ENCODE assay signal across 8 cellular contexts in the genomic region with DNA sequence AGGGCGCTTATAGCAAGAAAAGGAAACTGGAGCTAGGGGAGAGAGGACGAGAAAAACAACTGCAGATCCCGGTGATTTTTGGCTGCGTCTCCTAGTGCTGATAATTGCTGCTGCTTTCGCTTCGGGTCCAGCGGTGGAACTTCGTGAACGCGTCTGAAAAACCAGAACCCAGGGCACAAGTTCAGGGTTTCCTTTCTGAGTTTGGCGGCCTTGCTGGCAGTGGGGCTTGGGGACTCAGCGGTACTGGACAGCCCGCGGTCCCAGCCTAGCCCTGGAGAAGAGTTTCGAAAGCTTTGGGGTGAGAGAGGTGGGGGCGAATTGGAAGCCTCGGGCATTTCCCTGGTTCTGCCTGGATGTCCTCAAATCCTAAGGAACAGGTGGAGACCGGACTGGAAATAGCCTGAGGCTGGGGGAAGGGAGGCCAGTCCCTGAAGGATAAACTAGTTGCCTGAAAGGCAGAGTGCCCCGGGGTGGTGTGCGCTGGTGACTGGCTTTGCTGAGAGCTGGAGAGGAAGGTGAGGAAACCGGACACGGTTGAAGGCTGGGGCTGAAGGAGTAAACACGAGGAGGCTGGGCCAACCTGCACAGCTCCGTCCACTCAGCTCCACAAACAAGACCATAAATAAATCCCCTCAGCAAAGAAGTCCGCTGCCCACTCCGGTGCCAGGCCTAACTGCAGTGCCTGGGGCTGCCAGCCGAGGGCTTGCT. TPM values are rescaled to one million over a fixed set of nuclear protein-coding genes. Genes with fewer than 3 reads are reported as not detected.
DNase-seq lines count a peak whose midpoint lies in the region; TF ChIP-seq lines count a peak whose summit lies in the region.

No MANE protein-coding gene starts in this region.

- no peaks in the 10 kb centered on the region for H3K9me2 ChIP-seq in neural cell (ENCODE audit: insufficient read depth, low read length)

- peaks cover 32% of the 10 kb centered on the region for H3K4me1 Mint-ChIP-seq in activated naive CD4-positive, alpha-beta T cell treated with anti-CD3 and anti-CD28 coated beads, Interleukin-2, amount 10 ng/mL, durations not matched to agents 7 days and 5 days

- peak overlapping the region; percentile 81 for H3K4me3 Mint-ChIP-seq in activated naive CD4-positive, alpha-beta T cell treated with anti-CD3 and anti-CD28 coated beads, Interleukin-2, amount 10 ng/mL, durations not matched to agents 7 days and 5 days

- H3K27ac ChIP-seq in neural cell (ENCODE audit: low read length), result no peak overlapping the region

- no peaks in the 10 kb centered on the region for H3K36me3 ChIP-seq in neural cell (ENCODE audit: insufficient read depth, low read length)

- H3F3A ChIP-seq in neural cell (ENCODE audit: insufficient read depth, low read length, poor library complexity, severe bottlenecking), result no peaks in the 10 kb centered on the region

- peaks cover 31% of the 10 kb centered on the region for H3K27me3 ChIP-seq in neural cell (ENCODE audit: insufficient read depth, low read depth, low read length)

- peak overlapping the region; percentile 15 for H3K27ac Mint-ChIP-seq in activated naive CD4-positive, alpha-beta T cell treated with anti-CD3 and anti-CD28 coated beads, Interleukin-2, amount 10 ng/mL, durations not matched to agents 7 days and 5 days

- no peaks in the 10 kb centered on the region for H3K9me3 Mint-ChIP-seq in activated naive CD4-positive, alpha-beta T cell treated with anti-CD3 and anti-CD28 coated beads, Interleukin-2, amount 10 ng/mL, durations not matched to agents 7 days and 5 days

- peak overlapping the region; percentile 30 for H3K4me2 ChIP-seq in neural cell (ENCODE audit: low read length)

- H4K20me1 ChIP-seq in neural cell (ENCODE audit: insufficient read depth), result no peaks in the 10 kb centered on the region

- no peak for TF ChIP-seq RAD21 in neural cell (conservative IDR thresholded peaks at IDR 0.05)

- no peak overlapping the region for H2AFZ ChIP-seq in neural cell (ENCODE audit: low read depth, low read length)

- peaks cover 69% of the 10 kb centered on the region for H3K27me3 Mint-ChIP-seq in activated naive CD4-positive, alpha-beta T cell treated with anti-CD3 and anti-CD28 coated beads, Interleukin-2, amount 10 ng/mL, durations not matched to agents 7 days and 5 days

- H3K4me3 ChIP-seq in neural cell (ENCODE audit: low read length), result peak overlapping the region; percentile 72

- CTCF ChIA-PET in activated naive CD4-positive, alpha-beta T cell treated with anti-CD3 and anti-CD28 coated beads, Interleukin-2, amount 10 ng/mL, durations not matched to agents 7 days and 5 days (lab: Charles Lee), result interaction anchor here (0.7 to 1.3 kb wide), 3 partner anchors 31 to 80 kb away, joined by 4 read pairs; no protein-coding TSS in a partner anchor

- peak overlapping the region; percentile 47 for H3K9ac ChIP-seq in neural cell (ENCODE audit: low read length)

- TF ChIP-seq CTCF in neural cell (IDR thresholded peaks at IDR 0.05; ENCODE audit: poor library complexity, severe bottlenecking), result no peak

- TF ChIP-seq EP300 in neural cell (conservative IDR thresholded peaks at IDR 0.05; ENCODE audit: poor library complexity, severe bottlenecking), result no peak

- peak; percentile 47 for DNase-seq in activated CD4-positive, alpha-beta T cell treated with anti-CD3 and anti-CD28 coated beads for 48 hours
- no peak for DNase-seq in activated CD4-positive, alpha-beta T cell treated with anti-CD3 and anti-CD28 coated beads for 1 hour
- peak; percentile 90 for DNase-seq in NCI-H2029 treated with DMSO at 0.1 percent for 48 hours (lab: John Stamatoyannopoulos, UW)
- DNase-seq in activated naive CD4-positive, alpha-beta T cell treated with anti-CD3 and anti-CD28 coated beads, Interleukin-2, amount 10 ng/mL, durations not matched to agents 7 days and 5 days, result peak; percentile 39
- peak; percentile 79 for DNase-seq in globus pallidus (ENCODE audit: low spot score)
- no peak for DNase-seq in GOT3 (lab: John Stamatoyannopoulos, UW)
- DNase-seq in SW 1271 (lab: John Stamatoyannopoulos, UW), result no peak

- H3K9me3 ChIP-seq in neural cell (ENCODE audit: low read length), result no peaks in the 10 kb centered on the region

- H3K36me3 Mint-ChIP-seq in activated naive CD4-positive, alpha-beta T cell treated with anti-CD3 and anti-CD28 coated beads, Interleukin-2, amount 10 ng/mL, durations not matched to agents 7 days and 5 days, result no peaks in the 10 kb centered on the region

- no peaks in the 10 kb centered on the region for H3K79me2 ChIP-seq in neural cell (replicated peaks; ENCODE audit: insufficient read depth, low read length)

TF ChIP-seq in neural cell, 6 proteins besides CTCF, POLR2A, EP300 and RAD21:
- TF ChIP-seq TAF1 (IDR thresholded peaks at IDR 0.05; ENCODE audit: low read depth), result peak; percentile 8
- no peak for TF ChIP-seq SMC3 (conservative IDR thresholded peaks at IDR 0.05; ENCODE audit: poor library complexity)
- no peak for TF ChIP-seq EZH2 (IDR thresholded peaks at IDR 0.05; ENCODE audit: borderline replicate concordance, insufficient read depth, low read length, poor library complexity, severe bottlenecking)
- TF ChIP-seq POLR2AphosphoS5 (IDR thresholded peaks at IDR 0.05), result no peak

RNA-seq across cellular contexts. Expression of a gene that starts 0.9 kb away (rescaled TPM):
- 1.6 TPM in 1 of 2 replicates, not detected in the other for polyA plus RNA-seq in neural cell
- polyA minus RNA-seq in neural cell, result not detected in 2 replicates

Comparison
In these comparisons a context has a peak if more than half of its experiments do, and no peak if none do; other contexts are left out.
1. DNase-seq: peak in activated CD4-positive, alpha-beta T cell treated with anti-CD3 and anti-CD28 coated beads for 48 hours (single experiment), NCI-H2029 treated with DMSO at 0.1 percent for 48 hours (single experiment), activated naive CD4-positive, alpha-beta T cell treated with anti-CD3 and anti-CD28 coated beads, Interleukin-2, amount 10 ng/mL, durations not matched to agents 7 days and 5 days (single experiment) and globus pallidus (single experiment); none in activated CD4-positive, alpha-beta T cell treated with anti-CD3 and anti-CD28 coated beads for 1 hour (single experiment), GOT3 (single experiment) and SW 1271 (0 of 2).